In genomic region chr22:38505595-38506117, GRCh38 we compare ENCODE assay signal across 1 cellular context.
TF ChIP-seq lines count a peak whose summit lies in the region.

No MANE protein-coding gene starts in this region.

TF ChIP-seq in HepG2, 621 proteins besides CTCF, POLR2A, EP300 and RAD21 (continued from another document and continues in another):
- TF ChIP-seq EEA1 (CRISPR knock-in tag; IDR thresholded peaks at IDR 0.05; ENCODE audit: borderline replicate concordance) (no peak), CENPX (CRISPR knock-in tag; IDR thresholded peaks at IDR 0.05) (no peak), ZBTB34 (CRISPR knock-in tag; IDR thresholded peaks at IDR 0.05) (no peak), CSRNP1 (CRISPR knock-in tag; IDR thresholded peaks at IDR 0.05) (no peak), ATAD3A (CRISPR knock-in tag; IDR thresholded peaks at IDR 0.05) (no peak), ZNF619 (CRISPR knock-in tag; IDR thresholded peaks at IDR 0.05) (no peak), ZNF432 (CRISPR knock-in tag; IDR thresholded peaks at IDR 0.05; ENCODE audit: borderline replicate concordance) (no peak), AGO2 (optimal IDR thresholded peaks at IDR 0.05; ENCODE audit: low read depth, low read length) (peak; percentile 92), PRPF4 (IDR thresholded peaks at IDR 0.05; ENCODE audit: low read depth, low read length, poor library complexity, severe bottlenecking) (no peak), RNF2 (conservative IDR thresholded peaks at IDR 0.05; ENCODE audit: low read depth) (no peak), E2F2 (CRISPR knock-in tag; IDR thresholded peaks at IDR 0.05; ENCODE audit: borderline replicate concordance) (no peak), TFDP1 (CRISPR knock-in tag; IDR thresholded peaks at IDR 0.05; ENCODE audit: borderline replicate concordance) (no peak), FOXK2 (IDR thresholded peaks at IDR 0.05) (no peak), HMGXB3 (CRISPR knock-in tag; IDR thresholded peaks at IDR 0.05; ENCODE audit: borderline replicate concordance) (no peak), HOMEZ (CRISPR knock-in tag; IDR thresholded peaks at IDR 0.05; ENCODE audit: low read depth) (no peak), ZNF224 (CRISPR knock-in tag; IDR thresholded peaks at IDR 0.05) (no peak), PPARG (CRISPR knock-in tag; conservative IDR thresholded peaks at IDR 0.05) (no peak), ZNF891 (CRISPR knock-in tag; IDR thresholded peaks at IDR 0.05) (no peak), CBX2 (IDR thresholded peaks at IDR 0.05; ENCODE audit: low read depth, low read length) (no peak), CBX2 (CRISPR knock-in tag; IDR thresholded peaks at IDR 0.05; ENCODE audit: low read depth) (no peak), MIER3 (CRISPR knock-in tag; IDR thresholded peaks at IDR 0.05; ENCODE audit: borderline replicate concordance) (no peak), ZNF749 (CRISPR knock-in tag; IDR thresholded peaks at IDR 0.05; ENCODE audit: borderline replicate concordance) (no peak), ZNF558 (CRISPR knock-in tag; IDR thresholded peaks at IDR 0.05; ENCODE audit: borderline replicate concordance) (no peak), ZNF329 (CRISPR knock-in tag; IDR thresholded peaks at IDR 0.05; ENCODE audit: low read depth) (no peak), RBFOX2 (IDR thresholded peaks at IDR 0.05; ENCODE audit: low read depth, low read length) (peak; percentile 83; the same call in 1 of the 2 replicates), MLXIP (CRISPR knock-in tag; IDR thresholded peaks at IDR 0.05; ENCODE audit: borderline replicate concordance) (no peak), ATF5 (CRISPR knock-in tag; IDR thresholded peaks at IDR 0.05; ENCODE audit: low read depth) (no peak), NPAS2 (CRISPR knock-in tag; IDR thresholded peaks at IDR 0.05; ENCODE audit: borderline replicate concordance) (no peak), POLR2AphosphoS2 (IDR thresholded peaks at IDR 0.05; ENCODE audit: low read depth, low read length) (no peak), SOX5 (CRISPR knock-in tag; IDR thresholded peaks at IDR 0.05; ENCODE audit: borderline replicate concordance) (no peak), ZGPAT (CRISPR knock-in tag; IDR thresholded peaks at IDR 0.05) (no peak), DBP (CRISPR knock-in tag; IDR thresholded peaks at IDR 0.05; ENCODE audit: not compliant biosample characterization) (no peak), PATZ1 (CRISPR knock-in tag; IDR thresholded peaks at IDR 0.05) (no peak; the same call in 1 of the 2 replicates), KMT2B (CRISPR knock-in tag; IDR thresholded peaks at IDR 0.05) (no peak; the same call in 1 of the 2 replicates), RORA (CRISPR knock-in tag; IDR thresholded peaks at IDR 0.05) (no peak), MXD1 (CRISPR knock-in tag; IDR thresholded peaks at IDR 0.05) (peak; percentile 80; the same call in 1 of the 2 replicates), MTERF4 (CRISPR knock-in tag; IDR thresholded peaks at IDR 0.05) (no peak), ZNF510 (CRISPR knock-in tag; IDR thresholded peaks at IDR 0.05; ENCODE audit: low read depth) (no peak)
